In genomic region chr12:108578813-108579212, GRCh38 we compare ENCODE assay signal across 2 cellular contexts.
TF ChIP-seq lines count a peak whose summit lies in the region.

No MANE protein-coding gene starts in this region.

TF ChIP-seq in HEK293, 187 proteins besides CTCF, POLR2A, EP300 and RAD21:
- TF ChIP-seq ZNF521 (tag by site-specific recombination; IDR thresholded peaks at IDR 0.05) (0 out of 2 replicates have a peak, but pooled peaks have one; percentile 67), ZNF488 (tag by site-specific recombination; IDR thresholded peaks at IDR 0.05) (no peak), ZNF184 (tag by site-specific recombination; IDR thresholded peaks at IDR 0.05) (no peak), ZNF791 (tag by site-specific recombination; IDR thresholded peaks at IDR 0.05) (peak; percentile 11; the same call in 1 of the 2 replicates), ZFHX2 (tag by site-specific recombination; conservative IDR thresholded peaks at IDR 0.05) (peak; percentile 80), ZNF585B (tag by site-specific recombination; IDR thresholded peaks at IDR 0.05) (peak; percentile 23; the same call in 1 of the 2 replicates), ZNF76 (tag by site-specific recombination; IDR thresholded peaks at IDR 0.05; ENCODE audit: borderline replicate concordance, low read depth) (no peak), ZNF148 (tag by site-specific recombination; IDR thresholded peaks at IDR 0.05; ENCODE audit: borderline replicate concordance) (0 out of 2 replicates have a peak, but pooled peaks have one; percentile 13), EGR2 (tag by site-specific recombination; IDR thresholded peaks at IDR 0.05; ENCODE audit: low read depth) (peak; percentile 98), PRDM4 (tag by site-specific recombination; IDR thresholded peaks at IDR 0.05) (no peak), ZNF596 (tag by site-specific recombination; IDR thresholded peaks at IDR 0.05) (no peak), ZNF366 (tag by site-specific recombination; conservative IDR thresholded peaks at IDR 0.05) (0 out of 2 replicates have a peak, but pooled peaks have one; percentile 13), YY2 (tag by site-specific recombination; IDR thresholded peaks at IDR 0.05) (peak; percentile 18; the same call in 1 of the 2 replicates), ZNF311 (tag by site-specific recombination; IDR thresholded peaks at IDR 0.05; ENCODE audit: borderline replicate concordance) (0 out of 2 replicates have a peak, but pooled peaks have one; percentile 77), ZNF146 (tag by site-specific recombination; IDR thresholded peaks at IDR 0.05) (no peak)

TF ChIP-seq in K562, 482 proteins besides CTCF, POLR2A, EP300 and RAD21:
- no peak for TF ChIP-seq ELF4 (CRISPR knock-in tag; IDR thresholded peaks at IDR 0.05)
- no peak for TF ChIP-seq CXXC5 (CRISPR knock-in tag; IDR thresholded peaks at IDR 0.05)
- TF ChIP-seq TSC22D4 (tag; IDR thresholded peaks at IDR 0.05): peak; percentile 60
- TF ChIP-seq THRA (IDR thresholded peaks at IDR 0.05): no peak
- no peak for TF ChIP-seq ARID3A (IDR thresholded peaks at IDR 0.05; ENCODE audit: borderline replicate concordance, low read depth, low read length)
- TF ChIP-seq FOXK2 (conservative IDR thresholded peaks at IDR 0.05 in 1 of 2, IDR thresholded peaks at IDR 0.05 in 1 of 2; ENCODE audit: low read depth in 2 of 2): no peak
- no peak for TF ChIP-seq ARID3B (CRISPR knock-in tag; IDR thresholded peaks at IDR 0.05; ENCODE audit: borderline replicate concordance)
